ENCODE assay signal across 8 cellular contexts in genomic region chr6:39934060-39934757, GRCh38. TPM values are rescaled to one million over a fixed set of nuclear protein-coding genes. Genes with fewer than 3 reads are reported as not detected.
A peak's percentile ranks its signal among the peaks of the same experiment; 100 is the strongest.
DNase-seq lines count a peak whose midpoint lies in the region; ATAC-seq and TF ChIP-seq lines count a peak whose summit lies in the region.

Gene MOCS1 (minus strand): TSS chr6:39934462. CDS start chr6:39934417, 45 bp downstream.

- DNase-seq in CD8-positive, alpha-beta T cell: peak in 6 of 7 experiments; percentile 16 to 65 (median 28)
- DNase-seq in LoVo (ENCODE audit: low spot score): peak; percentile 21
- peak; percentile 52 to 56 for DNase-seq in activated CD4-positive, alpha-beta T cell treated with anti-CD3 and anti-CD28 coated beads, Interleukin-2, amount 50 U/mL, for 48 hours
- peak; percentile 22 for DNase-seq in effector CD8-positive, alpha-beta T cell (lab: John Stamatoyannopoulos, UW)
- DNase-seq in stimulated activated CD4-positive, alpha-beta T cell treated with anti-CD3 and anti-CD28 coated beads, Interleukin-1b, Interleukin-23, amount 100 ng/mL, for 48 hours: peak; percentile 45

- H3K36me3 Mint-ChIP-seq in CD8-positive, alpha-beta T cell: no peaks in the 10 kb centered on the region

- H3K4me3 Mint-ChIP-seq in CD8-positive, alpha-beta T cell: peak within 1 kb of the TSS; percentile 87

- H3K4me1 Mint-ChIP-seq in CD8-positive, alpha-beta T cell (ENCODE audit: low read depth): peaks cover 17% of the 10 kb centered on the region

- peaks cover 6% of the 10 kb centered on the region for H3K27me3 Mint-ChIP-seq in CD8-positive, alpha-beta T cell (ENCODE audit: low read depth)

- TF ChIP-seq RAD21 in liver (IDR thresholded peaks at IDR 0.05): peak; percentile 17 to 23

- TF ChIP-seq CTCF in CD8-positive, alpha-beta T cell (IDR thresholded peaks at IDR 0.05): no peak
- TF ChIP-seq CTCF in liver (IDR thresholded peaks at IDR 0.05; ENCODE audit: low read depth, low read length, missing input control): no peak

- peak; percentile 80 for ATAC-seq in CD8-positive, alpha-beta T cell
- ATAC-seq in GM19395 (IDR thresholded peaks at IDR 0.05; ENCODE audit: unreplicated experiment) (no peak), GM19324 (IDR thresholded peaks at IDR 0.05; ENCODE audit: low FRiP score, unreplicated experiment) (no peak)

- H3K27ac Mint-ChIP-seq in CD8-positive, alpha-beta T cell: peak within 1 kb of the TSS; percentile 80

- peaks cover 8% of the 10 kb centered on the region for H3K4me1 ChIP-seq in CD8-positive, alpha-beta T cell (ENCODE audit: insufficient read depth, low read length)
- H3K4me1 ChIP-seq in liver (ENCODE audit: control insufficient read depth in 4 of 4, insufficient read depth in 4 of 4, low read length in 3 of 4): peaks cover 16 to 51% (median 38%) of the 10 kb centered on the region in 4 donors

- H3K36me3 ChIP-seq in CD8-positive, alpha-beta T cell (ENCODE audit: insufficient read depth, low read length): no peaks in the 10 kb centered on the region
- no peaks in the 10 kb centered on the region for H3K36me3 ChIP-seq in liver (ENCODE audit: control insufficient read depth in 4 of 4, insufficient read depth in 3 of 4, low read depth in 1 of 4, low read length in 3 of 4)

- POLR2A ChIA-PET in CD8-positive, alpha-beta T cell (lab: Charles Lee): no interaction called here

- intact Hi-C loops in CD8-positive, alpha-beta T cell (cut with DNase I, micrococcal nuclease): no loop called here

- H3K9ac ChIP-seq in liver (ENCODE audit: low read depth in 1 of 2, low read length in 2 of 2): peak within 1 kb of the TSS; percentile 45 to 55

- CTCF ChIA-PET in CD8-positive, alpha-beta T cell (lab: Charles Lee): interaction anchor here (0.7 kb wide), 1 partner anchor 16 kb away, joined by 3 read pairs; no protein-coding TSS in a partner anchor

- no peaks in the 10 kb centered on the region for H3K9me3 Mint-ChIP-seq in CD8-positive, alpha-beta T cell

- H3K27ac ChIP-seq in CD8-positive, alpha-beta T cell (ENCODE audit: low read depth, low read length): no peak within 1 kb of the TSS
- H3K27ac ChIP-seq in liver (ENCODE audit: low read depth in 1 of 2, low read length in 2 of 2): peak within 1 kb of the TSS; percentile 76 to 85

- no peaks in the 10 kb centered on the region for H3K9me3 ChIP-seq in CD8-positive, alpha-beta T cell (ENCODE audit: low read length)
- H3K9me3 ChIP-seq in liver (ENCODE audit: control insufficient read depth in 4 of 4, low read length in 3 of 4): no peaks in the 10 kb centered on the region

- H3K27me3 ChIP-seq in CD8-positive, alpha-beta T cell (ENCODE audit: insufficient read depth, low read length): no peaks in the 10 kb centered on the region
- no peaks in the 10 kb centered on the region for H3K27me3 ChIP-seq in liver (ENCODE audit: control insufficient read depth in 4 of 4, insufficient read depth in 4 of 4, low read length in 3 of 4)

- H3K4me3 ChIP-seq in CD8-positive, alpha-beta T cell (ENCODE audit: low read depth, low read length): peak within 1 kb of the TSS; percentile 61
- H3K4me3 ChIP-seq in liver (ENCODE audit: low read depth in 1 of 3, low read length in 3 of 3): peak within 1 kb of the TSS; percentile 59 to 85 (median 84)

- 2% methylated on average over 50 of the region's 50 CpGs for WGBS in liver

TF ChIP-seq in liver, 16 proteins besides CTCF, POLR2A, EP300 and RAD21:
- TF ChIP-seq HNF4G (IDR thresholded peaks at IDR 0.05): no peak
- TF ChIP-seq HNF4A (conservative IDR thresholded peaks at IDR 0.05): peak; percentile 41 to 49
- TF ChIP-seq JUND (IDR thresholded peaks at IDR 0.05): no peak
- no peak for TF ChIP-seq EGR1 (IDR thresholded peaks at IDR 0.05; ENCODE audit: low read depth in 2 of 2)
- TF ChIP-seq FOXA1 (IDR thresholded peaks at IDR 0.05): no peak
- no peak for TF ChIP-seq MAX (IDR thresholded peaks at IDR 0.05)
- TF ChIP-seq SP1 (IDR thresholded peaks at IDR 0.05): peak; percentile 64
- no peak for TF ChIP-seq ZBTB33 (IDR thresholded peaks at IDR 0.05)
- peak; percentile 57 for TF ChIP-seq TAF1 (conservative IDR thresholded peaks at IDR 0.05)
- TF ChIP-seq GABPA (IDR thresholded peaks at IDR 0.05 in 1 of 2, conservative IDR thresholded peaks at IDR 0.05 in 1 of 2): no peak
- no peak for TF ChIP-seq FOXA2 (IDR thresholded peaks at IDR 0.05)
- peak; percentile 59 for TF ChIP-seq NR2F2 (IDR thresholded peaks at IDR 0.05)
- TF ChIP-seq, protein P1, sequence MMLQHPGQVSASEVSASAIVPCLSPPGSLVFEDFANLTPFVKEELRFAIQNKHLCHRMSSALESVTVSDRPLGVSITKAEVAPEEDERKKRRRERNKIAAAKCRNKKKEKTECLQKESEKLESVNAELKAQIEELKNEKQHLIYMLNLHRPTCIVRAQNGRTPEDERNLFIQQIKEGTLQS (IDR thresholded peaks at IDR 0.05): no peak
- TF ChIP-seq REST (IDR thresholded peaks at IDR 0.05): peak; percentile 82
- peak; percentile 94 for TF ChIP-seq YY1 (IDR thresholded peaks at IDR 0.05)
- TF ChIP-seq RXRA (IDR thresholded peaks at IDR 0.05): peak; percentile 64 to 77
TF ChIP-seq in liver: peak in this region for 7.

RNA-seq across cellular contexts. Expression of gene MOCS1, which starts in this region (rescaled TPM):
- under 1 TPM; 0.38 to 0.56 TPM for total RNA-seq in CD8-positive, alpha-beta T cell
- total RNA-seq in liver: 10 to 100 TPM in 1 of 2 donors, 1 to 10 TPM in 1; 6.7 to 36.2 TPM
- 10 to 100 TPM; 29.2 to 29.3 TPM for polyA plus RNA-seq in liver

Comparison
In these comparisons a context has a peak if more than half of its experiments do, and no peak if none do; other contexts are left out.
1. RNA of gene MOCS1 (total RNA-seq): 6.7 to 36.2 TPM in liver; 0.38 to 0.56 TPM in CD8-positive, alpha-beta T cell; every median in the first group is over 4 times any median in the second.
2. Peak in DNase-seq, ATAC-seq and H3K4me3 ChIP-seq in CD8-positive, alpha-beta T cell; RNA of the gene not detected or under 1 TPM.
3. Peak in every context shown above with its lines, with median percentiles within 50 percentile points of each other: DNase-seq.